In the genomic region with DNA sequence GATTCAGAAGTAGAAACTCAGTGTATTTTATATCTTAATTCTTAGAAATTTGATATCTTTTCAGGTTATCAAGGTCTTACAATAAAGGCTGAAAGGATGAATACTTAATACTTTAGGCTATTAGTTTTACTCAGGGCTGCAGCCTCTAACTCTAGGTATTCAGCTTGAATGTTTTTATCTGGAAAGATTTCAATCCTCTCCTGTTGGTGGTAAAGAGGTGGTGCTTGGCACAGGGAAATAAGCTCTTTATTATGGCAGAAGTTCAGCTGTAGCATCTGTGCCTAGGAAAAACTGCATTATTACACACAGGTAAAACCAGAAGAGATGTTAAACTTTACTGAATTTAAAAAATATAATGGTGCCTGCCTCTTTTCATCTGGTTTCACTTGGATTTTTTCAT, we compare ENCODE assay signal across 11 cellular contexts. TPM values are rescaled to one million over a fixed set of nuclear protein-coding genes. Genes with fewer than 3 reads are reported as not detected.
DNase-seq lines count a peak whose midpoint lies in the region; ATAC-seq and TF ChIP-seq lines count a peak whose summit lies in the region.
"Had no signal": no experiment of that assay in that cellular context is flagged by ENCODE, and none has a peak within 500 bp of the region (broad histone marks: within the 10 kb centered on the region; RNA-seq: fewer than 3 reads in every experiment).

No MANE protein-coding gene starts in this region.

- H3K27ac Mint-ChIP-seq in glutamatergic neuron (ENCODE audit: unreplicated experiment) (no peak overlapping the region), type B pancreatic cell (no peak overlapping the region)
- H3K27ac Mint-ChIP-seq in activated naive CD8-positive, alpha-beta T cell treated with anti-CD3 and anti-CD28 coated beads for 36 hours, result no peak overlapping the region
- H3K27ac Mint-ChIP-seq: B cell; CD8-positive, alpha-beta T cell had no signal

- no peaks in the 10 kb centered on the region for H3K27me3 Mint-ChIP-seq in glutamatergic neuron (ENCODE audit: unreplicated experiment)
- H3K27me3 Mint-ChIP-seq in type B pancreatic cell, result no peaks in the 10 kb centered on the region
- H3K27me3 Mint-ChIP-seq in activated naive CD8-positive, alpha-beta T cell treated with anti-CD3 and anti-CD28 coated beads for 36 hours, result no peaks in the 10 kb centered on the region
- no peaks in the 10 kb centered on the region for H3K27me3 Mint-ChIP-seq in activated T-cell treated with anti-CD3 and anti-CD28 coated beads, Interleukin-2, amount 50 U/mL, for 4 hours (ENCODE audit: low read depth)

- H3K36me3 Mint-ChIP-seq in glutamatergic neuron (ENCODE audit: unreplicated experiment) (no peaks in the 10 kb centered on the region), type B pancreatic cell (no peaks in the 10 kb centered on the region)
- H3K36me3 Mint-ChIP-seq in activated naive CD8-positive, alpha-beta T cell treated with anti-CD3 and anti-CD28 coated beads for 36 hours, result no peaks in the 10 kb centered on the region
- H3K36me3 Mint-ChIP-seq in activated T-cell treated with anti-CD3 and anti-CD28 coated beads, Interleukin-2, amount 50 U/mL, for 4 hours (ENCODE audit: insufficient read depth), result no peaks in the 10 kb centered on the region
- H3K36me3 Mint-ChIP-seq: CD8-positive, alpha-beta T cell had no signal

- H3K9me3 Mint-ChIP-seq in glutamatergic neuron (ENCODE audit: unreplicated experiment) (no peaks in the 10 kb centered on the region), type B pancreatic cell (no peaks in the 10 kb centered on the region)
- H3K9me3 Mint-ChIP-seq in activated naive CD8-positive, alpha-beta T cell treated with anti-CD3 and anti-CD28 coated beads for 36 hours, result no peaks in the 10 kb centered on the region
- no peaks in the 10 kb centered on the region for H3K9me3 Mint-ChIP-seq in activated T-cell treated with anti-CD3 and anti-CD28 coated beads, Interleukin-2, amount 50 U/mL, for 4 hours
- H3K9me3 Mint-ChIP-seq: CD8-positive, alpha-beta T cell; H9 had no signal

- H3K4me1 Mint-ChIP-seq in glutamatergic neuron (ENCODE audit: low read depth, unreplicated experiment) (peaks cover 58% of the 10 kb centered on the region), type B pancreatic cell (ENCODE audit: unreplicated experiment) (peaks cover 21% of the 10 kb centered on the region)
- H3K4me1 Mint-ChIP-seq in activated naive CD8-positive, alpha-beta T cell treated with anti-CD3 and anti-CD28 coated beads for 36 hours, result peaks cover 18% of the 10 kb centered on the region
- peaks cover 48% of the 10 kb centered on the region for H3K4me1 Mint-ChIP-seq in activated T-cell treated with anti-CD3 and anti-CD28 coated beads, Interleukin-2, amount 50 U/mL, for 4 hours (ENCODE audit: low read depth)
- H3K4me1 Mint-ChIP-seq: B cell had no signal

- peak; percentile 42 for DNase-seq in NCI-H82 (lab: John Stamatoyannopoulos, UW)
- no peak for DNase-seq in NCI-H82 treated with DMSO at 0.1 percent for 48 hours (lab: John Stamatoyannopoulos, UW; ENCODE audit: unreplicated experiment)
- peak; percentile 27 for DNase-seq in NCI-H69 (lab: John Stamatoyannopoulos, UW)
- DNase-seq in glutamatergic neuron, result no peak
- no peak for DNase-seq in type B pancreatic cell (ENCODE audit: extremely low spot score, unreplicated experiment)
- no peak for DNase-seq in activated naive CD8-positive, alpha-beta T cell treated with anti-CD3 and anti-CD28 coated beads for 36 hours
- DNase-seq in activated T-cell treated with anti-CD3 and anti-CD28 coated beads, Interleukin-2, amount 50 U/mL, for 4 hours, result no peak
- DNase-seq: Calu3; CD8-positive, alpha-beta T cell; H9 had no signal

- H3K4me3 Mint-ChIP-seq in glutamatergic neuron (ENCODE audit: unreplicated experiment), result no peak overlapping the region
- no peak overlapping the region for H3K4me3 Mint-ChIP-seq in type B pancreatic cell
- no peak overlapping the region for H3K4me3 Mint-ChIP-seq in activated naive CD8-positive, alpha-beta T cell treated with anti-CD3 and anti-CD28 coated beads for 36 hours
- H3K4me3 Mint-ChIP-seq in activated T-cell treated with anti-CD3 and anti-CD28 coated beads, Interleukin-2, amount 50 U/mL, for 4 hours, result no peak overlapping the region
- H3K4me3 Mint-ChIP-seq: B cell; CD8-positive, alpha-beta T cell; H9 had no signal

- no peak for ATAC-seq in activated T-cell treated with anti-CD3 and anti-CD28 coated beads, Interleukin-2, amount 50 U/mL, for 4 hours
- ATAC-seq: CD8-positive, alpha-beta T cell had no signal

- TF ChIP-seq CTCF in glutamatergic neuron (IDR thresholded peaks at IDR 0.05; ENCODE audit: partially characterized antibody, unreplicated experiment) (peak; percentile 9), type B pancreatic cell (conservative IDR thresholded peaks at IDR 0.05) (peak; percentile 44)

RNA-seq across cellular contexts. Expression of gene ACVR2A, which starts 11.1 kb away (rescaled TPM):
- total RNA-seq in glutamatergic neuron (ENCODE audit: unreplicated experiment) (110 TPM), type B pancreatic cell (ENCODE audit: low replicate concordance) (24.6 and 31.9 TPM in 2 replicates)
- total RNA-seq in activated naive CD8-positive, alpha-beta T cell treated with anti-CD3 and anti-CD28 coated beads for 36 hours, result 1 to 10 TPM; 1.6 to 1.9 TPM
- 1 to 10 TPM; 6.7 to 7.5 (median 7.0) TPM for total RNA-seq in activated T-cell treated with anti-CD3 and anti-CD28 coated beads, Interleukin-2, amount 50 U/mL, for 4 hours

Comparison
In these comparisons a context has a peak if more than half of its experiments do, and no peak if none do; other contexts are left out.
1. DNase-seq: peak in NCI-H82 (single experiment) and NCI-H69 (single experiment); none in NCI-H82 treated with DMSO at 0.1 percent for 48 hours (single experiment), glutamatergic neuron (single experiment), type B pancreatic cell (single experiment), activated naive CD8-positive, alpha-beta T cell treated with anti-CD3 and anti-CD28 coated beads for 36 hours (single experiment) and activated T-cell treated with anti-CD3 and anti-CD28 coated beads, Interleukin-2, amount 50 U/mL, for 4 hours (single experiment).